Comparison of ENCODE assay signal across 14 cellular contexts in the genomic region with DNA sequence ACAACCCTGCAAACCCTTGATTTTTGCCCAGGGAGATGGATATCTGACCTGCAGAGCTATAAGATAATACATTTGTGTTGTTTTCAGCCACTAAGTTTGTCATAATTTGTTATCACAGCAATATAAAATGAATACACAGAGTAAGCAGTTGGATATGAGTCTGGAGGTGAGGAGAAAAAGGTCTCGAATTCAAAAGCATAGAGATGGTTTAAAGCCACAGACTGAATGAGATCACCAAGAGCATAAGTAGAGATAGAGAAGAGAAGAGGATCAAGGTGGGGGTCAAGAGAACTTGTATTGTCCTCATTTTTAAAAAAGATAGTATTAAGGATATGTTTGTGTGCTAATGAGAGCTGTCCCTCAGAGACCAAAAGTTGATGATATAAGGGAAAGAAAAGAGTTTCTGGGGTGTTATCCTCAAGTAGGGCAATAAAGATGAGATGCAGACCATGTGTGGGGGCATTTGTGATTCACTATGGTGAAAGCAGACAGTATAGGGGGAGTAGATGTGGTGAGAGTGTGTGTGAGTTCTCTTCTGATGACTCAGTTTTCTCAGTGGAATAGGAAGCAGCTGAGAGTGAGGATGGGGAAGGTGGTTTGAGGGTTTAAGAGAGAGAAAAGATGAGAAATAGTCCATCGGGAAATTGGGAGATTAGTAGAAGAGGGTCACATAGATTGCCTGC. TPM values are rescaled to one million over a fixed set of nuclear protein-coding genes. Genes with fewer than 3 reads are reported as not detected.
DNase-seq lines count a peak whose midpoint lies in the region; ATAC-seq and TF ChIP-seq lines count a peak whose summit lies in the region.
"Had no signal": no experiment of that assay in that cellular context is flagged by ENCODE, and none has a peak within 500 bp of the region (broad histone marks: within the 10 kb centered on the region; RNA-seq: fewer than 3 reads in every experiment).

No MANE protein-coding gene starts in this region.

- H3K4me1 Mint-ChIP-seq in activated naive CD8-positive, alpha-beta T cell treated with anti-CD3 and anti-CD28 coated beads, Interleukin-2, amount 50 U/mL, for 24 hours, result peaks cover 94% of the 10 kb centered on the region

- peak; percentile 83 for ATAC-seq in DND-41 (ENCODE audit: insufficient read depth, low read depth)
- ATAC-seq in activated naive CD8-positive, alpha-beta T cell treated with anti-CD3 and anti-CD28 coated beads, Interleukin-2, amount 50 U/mL, for 24 hours, result peak; percentile 90

- peak overlapping the region; percentile 51 for H3K27ac ChIP-seq in DND-41 (ENCODE audit: low read length)
- no peak overlapping the region for H3K27ac ChIP-seq in PC-9
- H3K27ac ChIP-seq: SJCRH30, skin epidermis had no signal

- TF ChIP-seq CTCF in DND-41 (IDR thresholded peaks at IDR 0.05; ENCODE audit: borderline replicate concordance, extremely low read depth, low read length, poor library complexity, severe bottlenecking) (no peak), PC-9 (conservative IDR thresholded peaks at IDR 0.05) (no peak)

- peaks cover 17% of the 10 kb centered on the region for H3K36me3 Mint-ChIP-seq in activated naive CD8-positive, alpha-beta T cell treated with anti-CD3 and anti-CD28 coated beads, Interleukin-2, amount 50 U/mL, for 24 hours (ENCODE audit: low read depth)

- no peaks in the 10 kb centered on the region for H3K9me3 Mint-ChIP-seq in activated naive CD8-positive, alpha-beta T cell treated with anti-CD3 and anti-CD28 coated beads, Interleukin-2, amount 50 U/mL, for 24 hours
- H3K9me3 Mint-ChIP-seq: dendritic cell treated with granulocyte-macrophage colony-stimulating factor and Interleukin-4, amounts not matched to agents 40 ng/mL and 50 ng/mL, for 4 days had no signal

- DNase-seq in DND-41 (no peak), HT1080 (ENCODE audit: low read depth) (peak; percentile 84), myocyte (ENCODE audit: low read depth) (peak; percentile 45), mesenteric fat pad (ENCODE audit: low spot score) (no peak), NCI-H526 (lab: John Stamatoyannopoulos, UW) (no peak), PC-9 (no peak)
- DNase-seq in activated naive CD8-positive, alpha-beta T cell treated with anti-CD3 and anti-CD28 coated beads, Interleukin-2, amount 50 U/mL, for 24 hours, result no peak
- DNase-seq: DMS79 treated with DMSO at 0.1 percent for 48 hours; hypothalamus; NCI-H510A; SJCRH30; stimulated activated CD8-positive, alpha-beta memory T cell treated with anti-CD3 and anti-CD28 coated beads, Interleukin-4, amount 100 ng/mL, for 48 hours had no signal

- POLR2A ChIA-PET in PC-9 (lab: Charles Lee; ENCODE audit: unreplicated experiment), result no interaction called here

- no TSS peak for BruUV-seq in PC-9 (replicated peaks; lab: Mats Ljungman, UMichigan)

- no peaks in the 10 kb centered on the region for H3K9me3 ChIP-seq in DND-41 (ENCODE audit: insufficient read depth, low read length, severe bottlenecking)
- H3K9me3 ChIP-seq in PC-9 (ENCODE audit: insufficient read depth, low read depth), result no peaks in the 10 kb centered on the region
- H3K9me3 ChIP-seq: SJCRH30 had no signal

- peaks cover 61% of the 10 kb centered on the region; the same call in 1 of the 2 replicates for H4K20me1 ChIP-seq in DND-41 (ENCODE audit: insufficient read depth, low read length)
- no peaks in the 10 kb centered on the region for H4K20me1 ChIP-seq in PC-9 (ENCODE audit: insufficient read depth)

- H3K27me3 ChIP-seq in DND-41 (ENCODE audit: insufficient read depth, low read length, poor library complexity), result no peaks in the 10 kb centered on the region
- no peaks in the 10 kb centered on the region for H3K27me3 ChIP-seq in PC-9 (ENCODE audit: insufficient read depth, low read depth)
- H3K27me3 ChIP-seq: SJCRH30 had no signal

- H3K4me3 ChIP-seq in DND-41 (ENCODE audit: low read depth in 1 of 2, low read length in 2 of 2), result no peak overlapping the region
- no peak overlapping the region for H3K4me3 ChIP-seq in PC-9
- H3K4me3 ChIP-seq: SJCRH30, skin epidermis had no signal

- no peaks in the 10 kb centered on the region for H3K27me3 Mint-ChIP-seq in activated naive CD8-positive, alpha-beta T cell treated with anti-CD3 and anti-CD28 coated beads, Interleukin-2, amount 50 U/mL, for 24 hours
- H3K27me3 Mint-ChIP-seq: dendritic cell treated with granulocyte-macrophage colony-stimulating factor and Interleukin-4, amounts not matched to agents 40 ng/mL and 50 ng/mL, for 4 days had no signal

- H3K4me3 Mint-ChIP-seq in activated naive CD8-positive, alpha-beta T cell treated with anti-CD3 and anti-CD28 coated beads, Interleukin-2, amount 50 U/mL, for 24 hours, result peak overlapping the region; percentile 22
- H3K4me3 Mint-ChIP-seq: dendritic cell treated with granulocyte-macrophage colony-stimulating factor and Interleukin-4, amounts not matched to agents 40 ng/mL and 50 ng/mL, for 4 days had no signal

- no peak overlapping the region for H3K4me2 ChIP-seq in DND-41 (ENCODE audit: insufficient read depth, low read length)
- H3K4me2 ChIP-seq in PC-9, result no peak overlapping the region

- intact Hi-C loops in PC-9 (cut with micrococcal nuclease; ENCODE audit: unreplicated experiment), result no loop called here

- no peaks in the 10 kb centered on the region for H3K9me2 ChIP-seq in PC-9 (ENCODE audit: insufficient read depth)

- H3K9ac ChIP-seq in DND-41 (ENCODE audit: low read depth, low read length), result no peak overlapping the region

- H3F3A ChIP-seq in PC-9 (ENCODE audit: insufficient read depth, low read depth), result no peaks in the 10 kb centered on the region

- H2AFZ ChIP-seq in DND-41 (ENCODE audit: low read depth, low read length) (no peak overlapping the region), PC-9 (no peak overlapping the region)

- H3K27ac Mint-ChIP-seq in activated naive CD8-positive, alpha-beta T cell treated with anti-CD3 and anti-CD28 coated beads, Interleukin-2, amount 50 U/mL, for 24 hours, result peak overlapping the region; percentile 84
- H3K27ac Mint-ChIP-seq: dendritic cell treated with granulocyte-macrophage colony-stimulating factor and Interleukin-4, amounts not matched to agents 40 ng/mL and 50 ng/mL, for 4 days had no signal

- H3K79me2 ChIP-seq in DND-41 (ENCODE audit: insufficient read depth, low read length) (peaks cover 100% of the 10 kb centered on the region), PC-9 (ENCODE audit: low read depth) (no peaks in the 10 kb centered on the region)

- H3K4me1 ChIP-seq in DND-41 (ENCODE audit: insufficient read depth, low read length), result peaks cover 60% of the 10 kb centered on the region
- H3K4me1 ChIP-seq in PC-9 (replicated peaks; ENCODE audit: insufficient read depth), result no peaks in the 10 kb centered on the region
- H3K4me1 ChIP-seq: SJCRH30 had no signal

- CTCF ChIA-PET in PC-9 (lab: Charles Lee), result interaction anchor here (0.6 kb wide), 1 partner anchor 255 kb away, joined by 3 read pairs; no protein-coding TSS in a partner anchor

- peaks cover 12% of the 10 kb centered on the region; the same call in 1 of the 2 replicates for H3K36me3 ChIP-seq in DND-41 (ENCODE audit: insufficient read depth, low read length)
- no peaks in the 10 kb centered on the region for H3K36me3 ChIP-seq in PC-9 (ENCODE audit: low read depth)
- H3K36me3 ChIP-seq: SJCRH30 had no signal

RNA-seq across cellular contexts. Expression of gene PCGF5, which starts 25.8 kb away (rescaled TPM):
- total RNA-seq in HT1080 (2014; rRNA removed; shearing (Covaris generic)), result 23.5 and 34.0 TPM in 2 replicates
- 39.5 and 44.9 TPM in 2 replicates for polyA plus RNA-seq in HT1080 (2015; cell fraction: cytosol; rRNA removed)
- polyA plus RNA-seq in HT1080 (2015; cell fraction: nucleus; rRNA removed), result 13.6 and 14.6 TPM in 2 replicates
- total RNA-seq in myocyte (28.9 and 33.5 TPM in 2 replicates), mesenteric fat pad (38.6 TPM), PC-9 (2021) (20.4 and 27.7 TPM in 2 replicates)
- 12.6 TPM for polyA plus RNA-seq in myocyte (2012)

Comparison
In these comparisons a context has a peak if more than half of its experiments do, and no peak if none do; other contexts are left out.
1. DNase-seq: peak in HT1080 (single experiment) and myocyte (single experiment); none in DND-41 (single experiment), activated naive CD8-positive, alpha-beta T cell treated with anti-CD3 and anti-CD28 coated beads, Interleukin-2, amount 50 U/mL, for 24 hours (single experiment), mesenteric fat pad (single experiment), NCI-H526 (0 of 2) and PC-9 (0 of 2).